Comparison of ENCODE assay signal across 16 cellular contexts in genomic region chr12:117071009-117071408, GRCh38. TPM values are rescaled to one million over a fixed set of nuclear protein-coding genes. Genes with fewer than 3 reads are reported as not detected.
"Had no signal": no experiment of that assay in that cellular context is flagged by ENCODE, and none has a peak within 500 bp of the region (broad histone marks: within the 10 kb centered on the region; RNA-seq: fewer than 3 reads in every experiment).

No MANE protein-coding gene starts in this region.

- H3K27ac Mint-ChIP-seq: activated T-helper 2 cell treated with anti-CD3 and anti-CD28 coated beads, Interferon-gamma antibody, Interleukin-2, Interleukin-4, amounts not matched to agents 10 μg/mL and 5 μg/mL and 100 μg/mL, durations not matched to agents 14 hours and 24 hours and 36 hours; neural progenitor cell had no signal

- H3K36me3 Mint-ChIP-seq: neural progenitor cell had no signal

- H3K36me3 ChIP-seq: brain microvascular endothelial cell, colonic mucosa, left lung, neural progenitor cell, right lobe of liver had no signal

- H3K9me3 Mint-ChIP-seq: activated T-helper 2 cell treated with anti-CD3 and anti-CD28 coated beads, Interferon-gamma antibody, Interleukin-2, Interleukin-4, amounts not matched to agents 10 μg/mL and 5 μg/mL and 100 μg/mL, durations not matched to agents 14 hours and 24 hours and 36 hours; neural progenitor cell had no signal

- H3K4me1 ChIP-seq: colonic mucosa, foreskin keratinocyte, neural progenitor cell, right lobe of liver had no signal

- ATAC-seq: foreskin keratinocyte had no signal

- H3K9ac ChIP-seq: neural progenitor cell, parathyroid adenoma had no signal

- H3K9me3 ChIP-seq: colonic mucosa, left lung, right lobe of liver, testis had no signal

- DNase-seq: activated CD4-positive, alpha-beta T cell treated with anti-CD3 and anti-CD28 coated beads for 1 hour; activated naive CD4-positive, alpha-beta T cell treated with Interleukin-2 at 50 U/mL for 16 hours; brain microvascular endothelial cell; central memory CD4-positive, alpha-beta T cell; colonic mucosa; foreskin keratinocyte; kidney; right lobe of liver; small intestine; stimulated activated CD4-positive, alpha-beta T cell treated with anti-CD3 and anti-CD28 coated beads, Interleukin-4, amount 100 ng/mL, for 1 hour; testis had no signal

- H3K4me3 Mint-ChIP-seq: neural progenitor cell had no signal

- H3K27me3 ChIP-seq: brain microvascular endothelial cell, colonic mucosa, foreskin keratinocyte, left lung, neural progenitor cell, right lobe of liver, testis had no signal

- H3K4me3 ChIP-seq: colonic mucosa, left lung, neural progenitor cell, right lobe of liver, testis had no signal

- H2AFZ ChIP-seq: neural progenitor cell, parathyroid adenoma had no signal

- H3K4me2 ChIP-seq: neural progenitor cell had no signal

- H3K79me2 ChIP-seq: parathyroid adenoma had no signal

RNA-seq across cellular contexts. Expression of gene TESC, which starts 28.2 kb away (rescaled TPM):
- total RNA-seq: fibroblast of lung, foreskin keratinocyte had no signal
- polyA plus RNA-seq: fibroblast of lung had no signal
